ENCODE assay signal across 10 cellular contexts in genomic region chr16:86199182-86199581, GRCh38.
"Had no signal": no experiment of that assay in that cellular context is flagged by ENCODE, and none has a peak within 500 bp of the region (broad histone marks: within the 10 kb centered on the region; RNA-seq: fewer than 3 reads in every experiment).

No MANE protein-coding gene starts in this region.

- H3K9me3 Mint-ChIP-seq: activated naive CD4-positive, alpha-beta T cell treated with anti-CD3 and anti-CD28 coated beads for 36 hours had no signal

- H3K4me1 Mint-ChIP-seq: activated CD4-positive, alpha-beta T cell treated with anti-CD3 and anti-CD28 coated beads for 36 hours had no signal

- H3K4me3 Mint-ChIP-seq: activated CD4-positive, alpha-beta T cell treated with anti-CD3 and anti-CD28 coated beads for 36 hours; activated naive CD4-positive, alpha-beta T cell treated with anti-CD3 and anti-CD28 coated beads for 36 hours had no signal

- H3K27ac ChIP-seq: gastrocnemius medialis, tibial artery, VCaP had no signal

- ATAC-seq: activated CD4-positive, alpha-beta T cell treated with anti-CD3 and anti-CD28 coated beads for 36 hours; gastrocnemius medialis had no signal

- H3K27ac Mint-ChIP-seq: activated CD4-positive, alpha-beta T cell treated with anti-CD3 and anti-CD28 coated beads for 36 hours; activated naive CD4-positive, alpha-beta T cell treated with anti-CD3 and anti-CD28 coated beads for 36 hours; nephron had no signal

- H3K4me1 ChIP-seq: gastrocnemius medialis, tibial artery had no signal

- H3K9me3 ChIP-seq: gastrocnemius medialis, tibial artery had no signal

- DNase-seq: activated CD4-positive, alpha-beta T cell treated with anti-CD3 and anti-CD28 coated beads for 36 hours; activated naive CD4-positive, alpha-beta T cell treated with anti-CD3 and anti-CD28 coated beads for 36 hours; gastrocnemius medialis; hippocampal formation; stimulated activated CD4-positive, alpha-beta T cell treated with anti-CD3 and anti-CD28 coated beads, Interleukin-4, amount 100 ng/mL, for 4 hours; T-helper 9 cell; tibial artery had no signal

- H3K4me3 ChIP-seq: gastrocnemius medialis, tibial artery had no signal

- FAIRE-seq: astrocyte had no signal

- H3K36me3 ChIP-seq: gastrocnemius medialis, tibial artery had no signal
